8 cellular contexts compared by ENCODE assay signal in the genomic region with DNA sequence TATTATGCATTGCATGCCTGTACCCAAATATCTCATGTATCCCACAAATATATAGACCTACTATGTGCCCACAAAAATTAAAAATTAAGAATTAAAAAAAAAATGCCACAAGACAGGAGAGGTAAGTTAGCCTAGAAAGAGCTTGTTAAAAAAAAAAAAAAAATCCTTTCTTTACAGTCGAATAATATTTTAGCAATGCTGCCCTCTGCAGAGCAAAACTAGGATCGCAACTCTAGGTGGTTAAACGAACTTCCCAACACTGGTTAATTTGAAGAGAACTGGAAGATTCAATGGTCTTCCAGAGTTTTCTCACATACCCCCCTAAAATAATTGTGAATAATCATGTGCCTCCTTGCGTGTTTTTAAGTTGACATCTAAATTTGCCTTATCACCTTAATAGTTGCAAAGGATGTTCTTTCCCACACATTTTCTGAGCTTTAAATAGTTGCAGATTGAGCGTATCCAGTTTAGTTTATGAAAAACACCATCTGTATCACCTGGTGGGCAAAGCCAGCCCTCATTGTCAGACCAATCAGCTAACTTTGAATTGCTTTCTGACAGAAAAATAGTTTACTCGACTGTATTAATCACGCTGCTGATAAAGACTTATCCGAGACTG. TPM values are rescaled to one million over a fixed set of nuclear protein-coding genes. Genes with fewer than 3 reads are reported as not detected.
A peak's percentile ranks its signal among the peaks of the same experiment; 100 is the strongest.
DNase-seq lines count a peak whose midpoint lies in the region; ATAC-seq, FAIRE-seq and TF ChIP-seq lines count a peak whose summit lies in the region.

No MANE protein-coding gene starts in this region.

- H3K36me3 ChIP-seq in K562 (ENCODE audit: control insufficient read depth, insufficient read depth, low read length), result no peaks in the 10 kb centered on the region

- intact Hi-C loops in K562 (cut with micrococcal nuclease), result loop anchor here (1.0 to 5.0 kb wide), 2 partner anchors 246 to 453 kb away; no protein-coding TSS in a partner anchor

- no TSS peak for BruUV-seq in K562 (replicated peaks; lab: Mats Ljungman, UMichigan)

- H3K4me2 ChIP-seq in K562 (ENCODE audit: insufficient read depth, low read length), result no peak overlapping the region

- H3K4me3 ChIP-seq in K562, result no peak overlapping the region

- no peaks in the 10 kb centered on the region for H3K79me2 ChIP-seq in K562 (ENCODE audit: control insufficient read depth, insufficient read depth, low read length)

- H3K9ac ChIP-seq in K562 (ENCODE audit: insufficient read depth in 1 of 2, low read depth in 2 of 2, low read length in 2 of 2), result no peak overlapping the region

- peak; percentile 43 to 73 (median 58); a peak in 5 of 6 replicates for TF ChIP-seq CTCF in K562 (IDR thresholded peaks at IDR 0.05 in 2 of 3, conservative IDR thresholded peaks at IDR 0.05 in 1 of 3; ENCODE audit: insufficient read depth in 2 of 3, low read depth in 1 of 3, low read length in 3 of 3)

- DNase-seq in G401 (ENCODE audit: low spot score), result peak; percentile 76
- peak; percentile 50 for DNase-seq in NCI-H1092 treated with DMSO at 0.1 percent for 48 hours (lab: John Stamatoyannopoulos, UW)
- DNase-seq in T1000 (lab: John Stamatoyannopoulos, UW), result peak; percentile 8
- peak; percentile 29 to 59 (median 36) for DNase-seq in K562 (ENCODE audit: extremely low read depth in 1 of 4, low spot score in 3 of 4)
- peak; percentile 47 for DNase-seq in iris pigment epithelial cell (ENCODE audit: low read depth)
- DNase-seq in stimulated activated CD4-positive, alpha-beta T cell treated with anti-CD3 and anti-CD28 coated beads, Interleukin-2, amount 100 ng/mL, for 24 hours, result peak; percentile 76 to 85
- no peak for DNase-seq in epidermal melanocyte (ENCODE audit: insufficient read length, low spot score)

- no peaks in the 10 kb centered on the region for H3K9me1 ChIP-seq in K562 (ENCODE audit: control insufficient read depth, insufficient read depth, low read length)

- H2AFZ ChIP-seq in K562 (ENCODE audit: low read depth, low read length), result no peak overlapping the region; the same call in 1 of the 2 replicates

- no peaks in the 10 kb centered on the region for H4K20me1 ChIP-seq in K562 (replicated peaks; ENCODE audit: control insufficient read depth, insufficient read depth, low read length)

- no peak for TF ChIP-seq POLR2A in K562 (conservative IDR thresholded peaks at IDR 0.05)

- POLR2A ChIA-PET in K562 (lab: Yijun Ruan, JAX), result interaction anchor here (0.6 kb wide), 2 partner anchors 453 to 581 kb away, joined by 3 to 4 read pairs; no protein-coding TSS in a partner anchor

- TF ChIP-seq RAD21 in K562 (CRISPR knock-in tag; conservative IDR thresholded peaks at IDR 0.05 in 1 of 2, IDR thresholded peaks at IDR 0.05 in 1 of 2), result peak; percentile 77 to 80

- ATAC-seq in K562, result peak; percentile 73
- ATAC-seq in HG02759 (IDR thresholded peaks at IDR 0.05; ENCODE audit: unreplicated experiment), result no peak

- 0 out of 5 replicates have a peak, but pooled peaks cover 0 to 3% of the 10 kb centered on the region in 2 experiments for H3K27me3 ChIP-seq in K562 (ENCODE audit: control insufficient read depth in 2 of 2, insufficient read depth in 2 of 2, low read length in 2 of 2)

- no peaks in the 10 kb centered on the region for H3K9me3 ChIP-seq in K562 (replicated peaks; ENCODE audit: control insufficient read depth, insufficient read depth, low read depth, low read length)

- no peak for TF ChIP-seq EP300 in K562 (IDR thresholded peaks at IDR 0.05; ENCODE audit: low read length)

- CTCF ChIA-PET in K562 (lab: Yijun Ruan, JAX; ENCODE audit: low intra/inter-chr PET ratio), result interaction anchor here (0.6 to 1.1 kb wide), 7 partner anchors 68 to 1579 kb away, joined by 3 to 8 read pairs (median 4); no protein-coding TSS in a partner anchor

- H3K27ac ChIP-seq in K562 (ENCODE audit: extremely low read depth, low read depth, low read length), result no peak overlapping the region

- no peaks in the 10 kb centered on the region for H3K4me1 ChIP-seq in K562 (replicated peaks in 1 of 2; ENCODE audit: control insufficient read depth in 2 of 2, insufficient read depth in 2 of 2, low read length in 2 of 2)

- WGBS in K562 (ENCODE audit: insufficient coverage, low coverage, missing lambda C conversion rate), result 26% methylated on average over 8 of the region's 8 CpGs

- peak; percentile 85 for FAIRE-seq in K562 (lab: Jason Lieb, UNC)

- in situ Hi-C loops in G401 (cut with HindIII; ENCODE audit: low sequenced_read_pairs) (no loop called here), K562 (cut with MboI) (loop anchor here (25.0 kb wide), 1 partner anchor 243 kb away; no protein-coding TSS in a partner anchor)

TF ChIP-seq in K562, 482 proteins besides CTCF, POLR2A, EP300 and RAD21:
- TF ChIP-seq RCOR1 (IDR thresholded peaks at IDR 0.05; ENCODE audit: borderline replicate concordance in 1 of 2, low read depth in 2 of 2, low read length in 2 of 2) (no peak), ZNF239 (CRISPR knock-in tag; IDR thresholded peaks at IDR 0.05) (no peak), ZNF717 (CRISPR knock-in tag; IDR thresholded peaks at IDR 0.05) (no peak), ZSCAN29 (IDR thresholded peaks at IDR 0.05) (no peak), SMC3 (conservative IDR thresholded peaks at IDR 0.05; ENCODE audit: insufficient read depth, low read depth, low read length) (peak; percentile 42; the same call in 1 of the 2 replicates), ZNF384 (IDR thresholded peaks at IDR 0.05; ENCODE audit: low read depth, low read length) (peak; percentile 94), BRCA1 (IDR thresholded peaks at IDR 0.05) (no peak), BRCA1 (CRISPR knock-in tag; IDR thresholded peaks at IDR 0.05) (no peak), POLR2H (tag; IDR thresholded peaks at IDR 0.05; ENCODE audit: low read depth) (no peak), ZNF354B (CRISPR knock-in tag; IDR thresholded peaks at IDR 0.05) (no peak), SRSF3 (IDR thresholded peaks at IDR 0.05; ENCODE audit: insufficient read depth, low read length) (no peak), WHSC1 (IDR thresholded peaks at IDR 0.05; ENCODE audit: low read length) (no peak), ZBED1 (IDR thresholded peaks at IDR 0.05) (no peak), KLF16 (IDR thresholded peaks at IDR 0.05) (no peak), NCOA6 (IDR thresholded peaks at IDR 0.05) (no peak), FOXA1 (IDR thresholded peaks at IDR 0.05; ENCODE audit: borderline replicate concordance) (no peak)
- TF ChIP-seq, protein P1, sequence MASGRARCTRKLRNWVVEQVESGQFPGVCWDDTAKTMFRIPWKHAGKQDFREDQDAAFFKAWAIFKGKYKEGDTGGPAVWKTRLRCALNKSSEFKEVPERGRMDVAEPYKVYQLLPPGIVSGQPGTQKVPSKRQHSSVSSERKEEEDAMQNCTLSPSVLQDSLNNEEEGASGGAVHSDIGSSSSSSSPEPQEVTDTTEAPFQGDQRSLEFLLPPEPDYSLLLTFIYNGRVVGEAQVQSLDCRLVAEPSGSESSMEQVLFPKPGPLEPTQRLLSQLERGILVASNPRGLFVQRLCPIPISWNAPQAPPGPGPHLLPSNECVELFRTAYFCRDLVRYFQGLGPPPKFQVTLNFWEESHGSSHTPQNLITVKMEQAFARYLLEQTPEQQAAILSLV (tag; IDR thresholded peaks at IDR 0.05), result no peak
- TF ChIP-seq, protein P2, sequence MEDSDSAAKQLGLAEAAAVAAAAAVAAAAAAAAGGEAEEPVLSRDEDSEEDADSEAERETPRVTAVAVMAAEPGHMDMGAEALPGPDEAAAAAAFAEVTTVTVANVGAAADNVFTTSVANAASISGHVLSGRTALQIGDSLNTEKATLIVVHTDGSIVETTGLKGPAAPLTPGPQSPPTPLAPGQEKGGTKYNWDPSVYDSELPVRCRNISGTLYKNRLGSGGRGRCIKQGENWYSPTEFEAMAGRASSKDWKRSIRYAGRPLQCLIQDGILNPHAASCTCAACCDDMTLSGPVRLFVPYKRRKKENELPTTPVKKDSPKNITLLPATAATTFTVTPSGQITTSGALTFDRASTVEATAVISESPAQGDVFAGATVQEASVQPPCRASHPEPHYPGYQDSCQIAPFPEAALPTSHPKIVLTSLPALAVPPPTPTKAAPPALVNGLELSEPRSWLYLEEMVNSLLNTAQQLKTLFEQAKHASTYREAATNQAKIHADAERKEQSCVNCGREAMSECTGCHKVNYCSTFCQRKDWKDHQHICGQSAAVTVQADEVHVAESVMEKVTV (CRISPR knock-in tag; IDR thresholded peaks at IDR 0.05), result peak; percentile 64

RNA-seq across cellular contexts. Expression of a gene that starts 47.4 kb away (rescaled TPM):
- 4.3 and 10.3 TPM in 2 replicates for total RNA-seq in G401 (2014; rRNA removed; shearing (Covaris generic))
- 0.65 and 0.72 TPM in 2 replicates for total RNA-seq in K562 (2011; cell fraction: chromatin; rRNA removed; ENCODE audit: low replicate concordance)
- 0.17 and 0.26 TPM in 2 replicates for total RNA-seq in K562 (2011; cell fraction: nucleolus; rRNA removed)
- total RNA-seq in K562 (2011; cell fraction: nucleoplasm; rRNA removed), result 0.44 and 0.53 TPM in 2 replicates
- total RNA-seq in K562 (2014; rRNA removed) (0.69 and 0.91 TPM in 2 replicates), K562 (2014; rRNA removed; fragmentation: Illumina TruSeq; extraction: Trizol) (1.5 TPM in 2 replicates), K562 (2015; rRNA removed; fragmentation: Illumina TruSeq; extraction: Trizol) (1.8 and 1.9 TPM in 2 replicates), K562 (2021) (1.3 TPM in 2 replicates)
- polyA plus RNA-seq in K562 (2011; rRNA removed) (1.2 TPM in 2 replicates), K562 (2014; fragmentation: Illumina TruSeq; extraction: Trizol) (0.93 and 1.2 TPM in 2 replicates), K562 (2014; fragmentation: Nextera tagmentation; extraction: Ambion mirVana) (1 to 10 TPM; 2.8 to 3.3 TPM), K562 (2014; rRNA removed) (1.1 and 1.8 TPM in 2 replicates)
- polyA plus RNA-seq in K562 (2011; cell fraction: cytosol; rRNA removed), result 0.51 and 0.99 TPM in 2 replicates
- 1.0 and 1.1 TPM in 2 replicates for polyA plus RNA-seq in K562 (2011; cell fraction: nucleus; rRNA removed)
- 1.9 and 2.9 TPM in 2 replicates for polyA plus RNA-seq in K562 (2012)
- polyA minus RNA-seq in K562 (2011; rRNA and poly(A)+ RNA removed), result 0.99 and 1.2 TPM in 2 replicates
- 0.38 TPM in 1 of 2 replicates, not detected in the other for polyA minus RNA-seq in K562 (2011; cell fraction: cytosol; rRNA and poly(A)+ RNA removed)
- polyA minus RNA-seq in K562 (2011; cell fraction: nucleus; rRNA and poly(A)+ RNA removed), result 0.40 and 0.56 TPM in 2 replicates
